ENCODE assay signal across 8 cellular contexts in genomic region chr1:46198026-46198826, GRCh38. TPM values are rescaled to one million over a fixed set of nuclear protein-coding genes. Genes with fewer than 3 reads are reported as not detected.
DNase-seq lines count a peak whose midpoint lies in the region; ATAC-seq lines count a peak whose summit lies in the region.

POMGNT1 (minus strand) TSS chr1:46198434; CDS start chr1:46197821, 613 bp downstream.

- no peaks in the 10 kb centered on the region for H3K27me3 ChIP-seq in ectodermal cell (ENCODE audit: control insufficient read depth, insufficient read depth, low read length, poor library complexity, severe bottlenecking)

- peak; percentile 92 for DNase-seq in AG08395 (ENCODE audit: low spot score)
- DNase-seq in NCI-H510A (lab: John Stamatoyannopoulos, UW) = peak; percentile 29
- peak; percentile 85 for DNase-seq in activated CD4-positive, alpha-beta memory T cell treated with anti-CD3 and anti-CD28 coated beads, Interleukin-2, amount 10 ng/mL, durations not matched to agents 7 days and 5 days
- peak; percentile 58 for DNase-seq in medulla oblongata (ENCODE audit: extremely low spot score)
- DNase-seq in stimulated activated CD8-positive, alpha-beta memory T cell treated with anti-CD3 and anti-CD28 coated beads, Interleukin-12 subunit alpha, Interleukin-12 subunit beta, amount 100 ng/mL, for 1 hour (ENCODE audit: low read depth) = peak; percentile 42

- POLR2A ChIA-PET in activated CD4-positive, alpha-beta memory T cell treated with anti-CD3 and anti-CD28 coated beads, Interleukin-2, amount 10 ng/mL, durations not matched to agents 7 days and 5 days (lab: Charles Lee) = interaction anchor here (0.5 to 2.1 kb wide), 8 partner anchors 9 to 400 kb away, joined by 3 to 13 read pairs (median 3); partner anchors contain the start of genes LRRC41 and UQCRH

- peaks cover 28% of the 10 kb centered on the region for H3K4me1 Mint-ChIP-seq in activated CD4-positive, alpha-beta memory T cell treated with anti-CD3 and anti-CD28 coated beads, Interleukin-2, amount 10 ng/mL, durations not matched to agents 7 days and 5 days

- no peaks in the 10 kb centered on the region for H3K9me3 Mint-ChIP-seq in activated CD4-positive, alpha-beta memory T cell treated with anti-CD3 and anti-CD28 coated beads, Interleukin-2, amount 10 ng/mL, durations not matched to agents 7 days and 5 days

- H3K36me3 Mint-ChIP-seq in activated CD4-positive, alpha-beta memory T cell treated with anti-CD3 and anti-CD28 coated beads, Interleukin-2, amount 10 ng/mL, durations not matched to agents 7 days and 5 days (ENCODE audit: low read depth) = no peaks in the 10 kb centered on the region

- CTCF ChIA-PET in activated CD4-positive, alpha-beta memory T cell treated with anti-CD3 and anti-CD28 coated beads, Interleukin-2, amount 10 ng/mL, durations not matched to agents 7 days and 5 days (lab: Charles Lee) = interaction anchor here (0.8 to 2.8 kb wide), 3 partner anchors 21 to 162 kb away, joined by 3 to 20 read pairs (median 3); no protein-coding TSS in a partner anchor

- H3K9me3 ChIP-seq in ectodermal cell (ENCODE audit: control insufficient read depth, low read length) = no peaks in the 10 kb centered on the region

- H3K4me3 Mint-ChIP-seq in activated CD4-positive, alpha-beta memory T cell treated with anti-CD3 and anti-CD28 coated beads, Interleukin-2, amount 10 ng/mL, durations not matched to agents 7 days and 5 days = peak within 1 kb of the TSS; percentile 78

- H3K27me3 Mint-ChIP-seq in activated CD4-positive, alpha-beta memory T cell treated with anti-CD3 and anti-CD28 coated beads, Interleukin-2, amount 10 ng/mL, durations not matched to agents 7 days and 5 days = peaks cover 2% of the 10 kb centered on the region

- H3K27ac ChIP-seq in ectodermal cell (ENCODE audit: insufficient read depth, low read depth, low read length, poor library complexity, severe bottlenecking) = peak within 1 kb of the TSS; percentile 47

- ATAC-seq in GM18519 (IDR thresholded peaks at IDR 0.05; ENCODE audit: low FRiP score, unreplicated experiment) (peak; percentile 60), HG03045 (IDR thresholded peaks at IDR 0.05; ENCODE audit: unreplicated experiment) (peak; percentile 83)

- H3K4me1 ChIP-seq in ectodermal cell (ENCODE audit: control insufficient read depth, insufficient read depth, low read length) = peaks cover 6% of the 10 kb centered on the region

- peaks cover 7% of the 10 kb centered on the region for H3K36me3 ChIP-seq in ectodermal cell (ENCODE audit: control insufficient read depth, insufficient read depth, low read length)

- peak within 1 kb of the TSS; percentile 44 for H3K27ac Mint-ChIP-seq in activated CD4-positive, alpha-beta memory T cell treated with anti-CD3 and anti-CD28 coated beads, Interleukin-2, amount 10 ng/mL, durations not matched to agents 7 days and 5 days

- peak within 1 kb of the TSS; percentile 82 for H3K4me3 ChIP-seq in ectodermal cell (ENCODE audit: insufficient read depth, low read depth, low read length)

- WGBS in ectodermal cell, 2 experiments = 1 to 2% methylated on average over 67 of the region's 67 CpGs

RNA-seq across cellular contexts. Expression of gene POMGNT1, which starts in this region (rescaled TPM):
- total RNA-seq in activated CD4-positive, alpha-beta memory T cell treated with anti-CD3 and anti-CD28 coated beads, Interleukin-2, amount 10 ng/mL, durations not matched to agents 7 days and 5 days = 10 to 100 TPM; 27.4 to 28.5 TPM
- 84.0 TPM for polyA plus RNA-seq in ectodermal cell (2013, experiment 1 of 4)
- 89.2 TPM for polyA plus RNA-seq in ectodermal cell (2013, experiment 2 of 4)
- 76.3 TPM for polyA plus RNA-seq in ectodermal cell (2013, experiment 3 of 4)
- 89.0 TPM for polyA plus RNA-seq in ectodermal cell (2013, experiment 4 of 4)

Comparison
In these comparisons a context has a peak if more than half of its experiments do, and no peak if none do; other contexts are left out.
1. Peak in every context shown above with its lines: DNase-seq, ATAC-seq, H3K4me3 ChIP-seq and H3K27ac ChIP-seq.
2. DNase-seq: peak in every context shown above with its lines; median percentile 92 in AG08395; 85 in activated CD4-positive, alpha-beta memory T cell treated with anti-CD3 and anti-CD28 coated beads, Interleukin-2, amount 10 ng/mL, durations not matched to agents 7 days and 5 days; 58 in medulla oblongata; 42 in stimulated activated CD8-positive, alpha-beta memory T cell treated with anti-CD3 and anti-CD28 coated beads, Interleukin-12 subunit alpha, Interleukin-12 subunit beta, amount 100 ng/mL, for 1 hour; 29 in NCI-H510A.